In the genomic region with DNA sequence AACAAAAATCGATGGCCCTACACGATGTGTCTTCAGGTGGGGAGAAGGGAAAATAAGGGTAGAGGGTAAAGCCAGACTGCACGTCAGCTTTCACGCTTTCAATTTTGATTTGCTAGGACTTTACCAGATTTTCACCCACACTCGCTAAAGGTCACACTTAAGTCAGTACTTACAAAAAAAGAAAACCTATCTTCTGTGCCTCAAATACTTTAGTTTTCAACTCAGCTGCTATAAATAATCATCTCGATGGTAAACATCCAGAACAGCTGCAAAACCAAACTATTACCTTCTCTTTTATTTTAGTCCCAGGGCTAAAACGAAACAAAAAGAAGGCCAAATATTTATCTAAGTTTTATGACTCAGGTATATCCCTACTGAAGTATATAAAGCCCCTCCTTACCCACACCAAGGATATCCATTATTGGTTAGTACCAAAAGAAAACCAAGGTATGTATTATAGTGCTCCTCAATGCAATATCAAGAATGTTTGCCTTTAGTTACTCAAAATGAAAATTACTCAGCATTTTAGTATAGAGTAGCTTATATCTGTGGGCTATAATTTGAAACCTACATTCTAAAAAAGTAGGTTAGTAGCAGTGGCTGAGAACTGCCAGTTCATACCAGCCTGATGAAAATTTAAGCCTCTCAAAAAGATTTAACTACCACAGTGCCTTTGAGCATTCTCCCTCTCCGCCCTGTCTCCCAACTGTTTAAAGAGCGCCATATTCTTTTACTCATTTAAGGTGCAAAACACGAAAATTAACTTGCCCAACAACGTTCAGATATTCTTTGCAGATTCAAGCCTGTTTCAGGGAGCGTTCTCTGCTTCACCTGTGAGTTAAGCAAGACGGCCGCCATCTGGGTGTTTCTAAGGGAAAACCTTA, we compare ENCODE assay signal across 8 cellular contexts. TPM values are rescaled to one million over a fixed set of nuclear protein-coding genes. Genes with fewer than 3 reads are reported as not detected.
DNase-seq lines count a peak whose midpoint lies in the region; ATAC-seq, FAIRE-seq and TF ChIP-seq lines count a peak whose summit lies in the region.

No MANE protein-coding gene starts in this region.

- H3K4me1 ChIP-seq in HUES48 (ENCODE audit: control insufficient read depth, insufficient read depth, low read length) (peaks cover 55% of the 10 kb centered on the region), muscle layer of colon (ENCODE audit: insufficient read depth, low read length) (peaks cover 53% of the 10 kb centered on the region)

- peak overlapping the region; percentile 100 for H3K9ac ChIP-seq in HUES48 (ENCODE audit: low read depth, low read length)
- H3K9ac ChIP-seq in muscle layer of colon (ENCODE audit: low read length), result peak overlapping the region; percentile 100

- H3K9me3 Mint-ChIP-seq in CD14-positive monocyte, result no peaks in the 10 kb centered on the region

- peak overlapping the region; percentile 95 to 98 for H3K4me3 Mint-ChIP-seq in CD14-positive monocyte

- DNase-seq in CD14-positive monocyte (ENCODE audit: low spot score) (no peak), bronchial epithelial cell (ENCODE audit: low read depth) (no peak), MV-4-11 (lab: John Stamatoyannopoulos, UW) (no peak), Kasumi-1 (lab: John Stamatoyannopoulos, UW) (no peak)
- no peak for DNase-seq in stimulated activated CD4-positive, alpha-beta T cell treated with anti-CD3 and anti-CD28 coated beads, Interleukin-15, amount 100 ng/mL, for 24 hours

- no peaks in the 10 kb centered on the region for H3K27me3 Mint-ChIP-seq in CD14-positive monocyte (ENCODE audit: low read depth in 3 of 3)

- H3K9me3 ChIP-seq in HUES48 (ENCODE audit: control insufficient read depth, insufficient read depth, low read length), result no peaks in the 10 kb centered on the region
- no peaks in the 10 kb centered on the region for H3K9me3 ChIP-seq in muscle layer of colon (ENCODE audit: low read length)

- peaks cover 0 to 9% of the 10 kb centered on the region in 2 donors for H3K36me3 Mint-ChIP-seq in CD14-positive monocyte

- H3K27ac ChIP-seq in HUES48 (ENCODE audit: low read depth, low read length), result peak overlapping the region; percentile 100
- H3K27ac ChIP-seq in muscle layer of colon (ENCODE audit: low read depth, low read length), result peak overlapping the region; percentile 99

- ATAC-seq in GM19397 (IDR thresholded peaks at IDR 0.05; ENCODE audit: unreplicated experiment), result peak; percentile 32

- H3K36me3 ChIP-seq in HUES48 (ENCODE audit: control insufficient read depth, insufficient read depth, low read length) (peaks cover 20% of the 10 kb centered on the region), bronchial epithelial cell (ENCODE audit: control insufficient read depth, insufficient read depth, low read length) (no peaks in the 10 kb centered on the region), muscle layer of colon (ENCODE audit: insufficient read depth, low read length) (no peaks in the 10 kb centered on the region)

- intact Hi-C loops in CD14-positive monocyte (cut with micrococcal nuclease), result loop anchor here (2.0 to 5.0 kb wide), 5 partner anchors 39 to 944 kb away; partner anchors contain the start of genes NRAS (in 2 of the 2), BCAS2 (in 1 of the 2), RSBN1 (in 1 of the 2) and TRIM33 (in 1 of the 2)

- FAIRE-seq in bronchial epithelial cell (lab: Jason Lieb, UNC), result no peak

- no peaks in the 10 kb centered on the region for H3K27me3 ChIP-seq in HUES48 (ENCODE audit: control insufficient read depth, insufficient read depth, low read length)
- H3K27me3 ChIP-seq in bronchial epithelial cell (ENCODE audit: control insufficient read depth, insufficient read depth, low read length), result no peaks in the 10 kb centered on the region
- no peaks in the 10 kb centered on the region for H3K27me3 ChIP-seq in muscle layer of colon (ENCODE audit: control insufficient read depth in 1 of 2, insufficient read depth in 2 of 2, low read length in 2 of 2)

- peak overlapping the region; percentile 99 to 100 (median 100) for H3K27ac Mint-ChIP-seq in CD14-positive monocyte

- peak overlapping the region; percentile 100 for H3K4me3 ChIP-seq in HUES48 (ENCODE audit: low read depth, low read length)
- H3K4me3 ChIP-seq in bronchial epithelial cell (ENCODE audit: low read depth, low read length), result peak overlapping the region; percentile 67
- H3K4me3 ChIP-seq in muscle layer of colon (ENCODE audit: low read depth in 1 of 2, low read length in 2 of 2), result peak overlapping the region; percentile 98 to 100

- no peak for TF ChIP-seq CTCF in CD14-positive monocyte (IDR thresholded peaks at IDR 0.05)
- no peak for TF ChIP-seq CTCF in bronchial epithelial cell (IDR thresholded peaks at IDR 0.05; ENCODE audit: insufficient read depth, low read length, severe bottlenecking)

- H3K4me1 Mint-ChIP-seq in CD14-positive monocyte, result peaks cover 59% of the 10 kb centered on the region

RNA-seq across cellular contexts. Expression of gene CSDE1, which starts 1.5 kb away (rescaled TPM):
- polyA plus RNA-seq in CD14-positive monocyte, result 100 to 1,000 TPM; 251 to 324 TPM
- 875 and 1,184 TPM in 2 replicates for total RNA-seq in bronchial epithelial cell

RNA-seq across cellular contexts. Expression of gene SIKE1, which starts 24.2 kb away (rescaled TPM):
- 10 to 100 TPM; 26.9 to 30.4 TPM for polyA plus RNA-seq in CD14-positive monocyte
- total RNA-seq in bronchial epithelial cell, result 45.3 and 90.5 TPM in 2 replicates

RNA-seq across cellular contexts. Expression of gene NRAS, which starts 39.7 kb away (rescaled TPM):
- polyA plus RNA-seq in CD14-positive monocyte, result 10 to 100 TPM; 40.8 to 42.7 TPM
- 78.2 and 83.6 TPM in 2 replicates for total RNA-seq in bronchial epithelial cell
